ENCODE assay signal across 30 cellular contexts in genomic region chr12:53510181-53510812, GRCh38. TPM values are rescaled to one million over a fixed set of nuclear protein-coding genes. Genes with fewer than 3 reads are reported as not detected.
DNase-seq lines count a peak whose midpoint lies in the region; ATAC-seq and TF ChIP-seq lines count a peak whose summit lies in the region.
"Had no signal": no experiment of that assay in that cellular context is flagged by ENCODE, and none has a peak within 500 bp of the region (broad histone marks: within the 10 kb centered on the region; RNA-seq: fewer than 3 reads in every experiment).

No MANE protein-coding gene starts in this region.

- H3K27ac Mint-ChIP-seq in stimulated activated effector memory CD8-positive, alpha-beta T cell treated with anti-CD3 and anti-CD28 coated beads, Interleukin-12 subunit alpha, Interleukin-12 subunit beta, amount 100 ng/mL, for 72 hours, result peak overlapping the region; percentile 77

- peaks cover 54% of the 10 kb centered on the region for H3K36me3 Mint-ChIP-seq in stimulated activated effector memory CD8-positive, alpha-beta T cell treated with anti-CD3 and anti-CD28 coated beads, Interleukin-12 subunit alpha, Interleukin-12 subunit beta, amount 100 ng/mL, for 72 hours

- H3K9me3 ChIP-seq in cardiac muscle cell (ENCODE audit: low read depth), result no peaks in the 10 kb centered on the region
- H3K9me3 ChIP-seq: A549; BLaER1 treated with 17β-estradiol and CSF1 and Interleukin-3, amounts not matched to agents 10 nM and 100 nM; SJCRH30 had no signal

- DNase-seq in cardiac muscle cell (ENCODE audit: low read depth in 1 of 2, low spot score in 1 of 2) (no peak), left ventricle myocardium superior (no peak), NCI-H2029 (lab: John Stamatoyannopoulos, UW) (peak; percentile 47), left colon (no peak), NCI-H1092 (lab: John Stamatoyannopoulos, UW) (no peak), GM20000 (ENCODE audit: low spot score) (no peak)
- no peak for DNase-seq in stimulated activated effector memory CD8-positive, alpha-beta T cell treated with anti-CD3 and anti-CD28 coated beads, Interleukin-12 subunit alpha, Interleukin-12 subunit beta, amount 100 ng/mL, for 72 hours (ENCODE audit: low spot score in 2 of 2)
- DNase-seq: AML-193; CD4-positive, alpha-beta memory T cell; COR-L47; DMS53; NCI-H1048; NCI-H1417 treated with DMSO at 0.1 percent for 48 hours; NCI-H1694 treated with DMSO at 0.1 percent for 48 hours; NCI-H2171 treated with DMSO at 0.1 percent for 48 hours; NCI-H446; NCI-H524 treated with DMSO at 0.1 percent for 48 hours; NCI-H774; PC-9; SJCRH30 had no signal

- no peak overlapping the region for H3K4me3 ChIP-seq in cardiac muscle cell
- H3K4me3 ChIP-seq: A549; BLaER1 treated with 17β-estradiol and CSF1 and Interleukin-3, amounts not matched to agents 10 nM and 100 nM; PC-9; SJCRH30 had no signal

- H3K27me3 ChIP-seq in cardiac muscle cell, result no peaks in the 10 kb centered on the region
- H3K27me3 ChIP-seq: BLaER1 treated with 17β-estradiol and CSF1 and Interleukin-3, amounts not matched to agents 10 nM and 100 nM; SJCRH30 had no signal

- TF ChIP-seq CTCF in cardiac muscle cell (IDR thresholded peaks at IDR 0.05; ENCODE audit: low read depth, low read length), result no peak
- TF ChIP-seq CTCF in GM20000 (IDR thresholded peaks at IDR 0.05; ENCODE audit: extremely low read depth, missing control alignments), result no peak

- no peaks in the 10 kb centered on the region for H3K9me3 Mint-ChIP-seq in stimulated activated effector memory CD8-positive, alpha-beta T cell treated with anti-CD3 and anti-CD28 coated beads, Interleukin-12 subunit alpha, Interleukin-12 subunit beta, amount 100 ng/mL, for 72 hours
- H3K9me3 Mint-ChIP-seq: CD4-positive, alpha-beta memory T cell; IgD-negative memory B cell had no signal

- peaks cover 13% of the 10 kb centered on the region for H3K4me1 Mint-ChIP-seq in stimulated activated effector memory CD8-positive, alpha-beta T cell treated with anti-CD3 and anti-CD28 coated beads, Interleukin-12 subunit alpha, Interleukin-12 subunit beta, amount 100 ng/mL, for 72 hours

- no peak for ATAC-seq in left ventricle myocardium superior
- peak; percentile 32 for ATAC-seq in left colon
- ATAC-seq in stimulated activated effector memory CD8-positive, alpha-beta T cell treated with anti-CD3 and anti-CD28 coated beads, Interleukin-12 subunit alpha, Interleukin-12 subunit beta, amount 100 ng/mL, for 72 hours, result no peak
- no peak for ATAC-seq in GM21423 (IDR thresholded peaks at IDR 0.05; ENCODE audit: unreplicated experiment)
- ATAC-seq: A549, HCT116, Right ventricle myocardium inferior had no signal

- no peaks in the 10 kb centered on the region for H3K4me1 ChIP-seq in cardiac muscle cell (ENCODE audit: low read depth)
- H3K4me1 ChIP-seq: SJCRH30 had no signal

- intact Hi-C loops in left ventricle myocardium superior (cut with micrococcal nuclease), result no loop called here
- intact Hi-C loops in left colon (cut with DNase I, micrococcal nuclease), result no loop called here

- no peak overlapping the region for H3K4me3 Mint-ChIP-seq in stimulated activated effector memory CD8-positive, alpha-beta T cell treated with anti-CD3 and anti-CD28 coated beads, Interleukin-12 subunit alpha, Interleukin-12 subunit beta, amount 100 ng/mL, for 72 hours
- H3K4me3 Mint-ChIP-seq: CD4-positive, alpha-beta memory T cell; IgD-negative memory B cell had no signal

- H3K27ac ChIP-seq in cardiac muscle cell, result peak overlapping the region; percentile 16
- H3K27ac ChIP-seq: A549; BLaER1 treated with 17β-estradiol and CSF1 and Interleukin-3, amounts not matched to agents 10 nM and 100 nM; KMS-11; PC-9; SJCRH30 had no signal

- peaks cover 17% of the 10 kb centered on the region for H3K36me3 ChIP-seq in cardiac muscle cell

RNA-seq across cellular contexts. Expression of gene NPFF, which starts 3.0 kb away (rescaled TPM):
- not detected in 2 replicates for total RNA-seq in cardiac muscle cell
- polyA plus RNA-seq in cardiac muscle cell, result not detected in 2 replicates
- total RNA-seq in left ventricle myocardium superior, result not detected
- total RNA-seq in left colon, result not detected
- total RNA-seq: CD4-positive, alpha-beta memory T cell; Daoy; H4; PC-9; Right ventricle myocardium inferior; RPMI7951 had no signal
- polyA plus RNA-seq: CD4-positive, alpha-beta memory T cell; IgD-negative memory B cell had no signal

RNA-seq across cellular contexts. Expression of gene TARBP2, which starts 9.2 kb away (rescaled TPM):
- total RNA-seq in cardiac muscle cell, result 58.3 and 68.1 TPM in 2 replicates
- polyA plus RNA-seq in cardiac muscle cell, result 69.2 and 79.8 TPM in 2 replicates
- total RNA-seq in left ventricle myocardium superior, result 10.1 TPM
- 10 to 100 TPM; 21.3 to 22.3 TPM for total RNA-seq in left colon

RNA-seq across cellular contexts. Expression of gene MAP3K12, which starts 11.0 kb away (rescaled TPM):
- total RNA-seq in cardiac muscle cell (18.5 and 26.1 TPM in 2 replicates), left ventricle myocardium superior (4.2 TPM), left colon (1 to 10 TPM; 3.2 to 6.8 TPM)
- polyA plus RNA-seq in cardiac muscle cell, result 15.1 and 17.6 TPM in 2 replicates

RNA-seq across cellular contexts. Expression of gene PCBP2, which starts 58.4 kb away (rescaled TPM):
- 213 and 326 TPM in 2 replicates for total RNA-seq in cardiac muscle cell
- 114 and 146 TPM in 2 replicates for polyA plus RNA-seq in cardiac muscle cell
- 557 TPM for total RNA-seq in left ventricle myocardium superior
- total RNA-seq in left colon, result 100 to 1,000 TPM; 586 to 592 TPM
